23 cellular contexts compared by ENCODE assay signal in the genomic region with DNA sequence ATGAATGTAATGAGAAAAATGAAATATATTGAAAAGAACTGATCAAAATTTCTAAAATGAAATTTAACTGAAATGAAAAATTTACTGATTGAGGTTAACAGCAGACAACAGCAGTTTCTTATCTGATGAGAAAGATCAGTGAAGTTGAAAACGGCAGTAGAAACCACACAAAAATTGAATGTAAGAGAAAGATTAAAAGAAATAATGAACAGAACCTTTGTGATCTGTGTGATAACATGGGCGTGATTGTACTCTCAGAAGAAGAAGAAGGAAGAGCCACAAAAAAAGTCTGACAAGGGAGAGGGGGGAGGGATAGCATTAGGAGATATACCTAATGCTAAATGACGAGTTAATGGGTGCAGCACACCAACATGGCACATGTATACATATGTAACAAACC. TPM values are rescaled to one million over a fixed set of nuclear protein-coding genes. Genes with fewer than 3 reads are reported as not detected.
A peak's percentile ranks its signal among the peaks of the same experiment; 100 is the strongest.
DNase-seq lines count a peak whose midpoint lies in the region; ATAC-seq, FAIRE-seq and TF ChIP-seq lines count a peak whose summit lies in the region.
"Had no signal": no experiment of that assay in that cellular context is flagged by ENCODE, and none has a peak within 500 bp of the region (broad histone marks: within the 10 kb centered on the region; RNA-seq: fewer than 3 reads in every experiment).

No MANE protein-coding gene starts in this region.

- H3K27ac ChIP-seq in DND-41 (ENCODE audit: low read length), result no peak overlapping the region
- H3K27ac ChIP-seq: KMS-11 had no signal

- H2AFZ ChIP-seq in DND-41 (ENCODE audit: low read depth, low read length), result no peak overlapping the region

- FAIRE-seq in RCC 7860 (lab: Jason Lieb, UNC), result peak; percentile 14
- FAIRE-seq: GM12891, HTR-8/SVneo had no signal

- H3K27me3 Mint-ChIP-seq in activated naive CD4-positive, alpha-beta T cell treated with anti-CD3 and anti-CD28 coated beads for 36 hours (ENCODE audit: low read depth), result no peaks in the 10 kb centered on the region
- no peaks in the 10 kb centered on the region for H3K27me3 Mint-ChIP-seq in activated naive CD8-positive, alpha-beta T cell treated with anti-CD3 and anti-CD28 coated beads, Interleukin-2, amount 50 U/mL, for 24 hours

- intact Hi-C loops in activated naive CD4-positive, alpha-beta T cell treated with anti-CD3 and anti-CD28 coated beads for 36 hours (cut with micrococcal nuclease), result loop anchor here (2.0 kb wide), 1 partner anchor 15 kb away; no protein-coding TSS in a partner anchor

- peaks cover 27% of the 10 kb centered on the region for H3K79me2 ChIP-seq in DND-41 (ENCODE audit: insufficient read depth, low read length)

- TF ChIP-seq CTCF in DND-41 (IDR thresholded peaks at IDR 0.05; ENCODE audit: borderline replicate concordance, extremely low read depth, low read length, poor library complexity, severe bottlenecking), result no peak

- H3K4me2 ChIP-seq in DND-41 (ENCODE audit: insufficient read depth, low read length), result no peak overlapping the region
- H3K4me2 ChIP-seq: KMS-11 had no signal

- H3K4me3 Mint-ChIP-seq in activated naive CD4-positive, alpha-beta T cell treated with anti-CD3 and anti-CD28 coated beads for 36 hours, result peak overlapping the region; percentile 0
- H3K4me3 Mint-ChIP-seq in activated naive CD8-positive, alpha-beta T cell treated with anti-CD3 and anti-CD28 coated beads, Interleukin-2, amount 50 U/mL, for 24 hours, result no peak overlapping the region
- H3K4me3 Mint-ChIP-seq: HFFc6 had no signal

- H3K36me3 ChIP-seq in DND-41 (ENCODE audit: insufficient read depth, low read length) (no peaks in the 10 kb centered on the region), HAP-1 (replicated peaks) (no peaks in the 10 kb centered on the region)
- H3K36me3 ChIP-seq: BE2C had no signal

- H3K9me3 Mint-ChIP-seq in activated naive CD4-positive, alpha-beta T cell treated with anti-CD3 and anti-CD28 coated beads for 36 hours, result peaks cover 24% of the 10 kb centered on the region
- peaks cover 24% of the 10 kb centered on the region for H3K9me3 Mint-ChIP-seq in activated naive CD8-positive, alpha-beta T cell treated with anti-CD3 and anti-CD28 coated beads, Interleukin-2, amount 50 U/mL, for 24 hours

- H3K4me1 ChIP-seq in DND-41 (ENCODE audit: insufficient read depth, low read length), result peaks cover 16% of the 10 kb centered on the region
- no peaks in the 10 kb centered on the region for H3K4me1 ChIP-seq in HAP-1
- H3K4me1 ChIP-seq: BE2C, Caco-2 had no signal

- DNase-seq in activated naive CD4-positive, alpha-beta T cell treated with anti-CD3 and anti-CD28 coated beads for 36 hours, result no peak
- no peak for DNase-seq in activated naive CD4-positive, alpha-beta T cell treated with anti-CD3 and anti-CD28 coated beads, Interleukin-2, amount 50 U/mL, for 16 hours
- DNase-seq in DND-41 (no peak), RCC 7860 (ENCODE audit: low spot score) (no peak), HAP-1 (ENCODE audit: low spot score in 2 of 2) (no peak)
- no peak for DNase-seq in activated naive CD8-positive, alpha-beta T cell treated with anti-CD3 and anti-CD28 coated beads, Interleukin-2, amount 50 U/mL, for 24 hours
- DNase-seq: BE2C, Caco-2, DMS 273 treated with DMSO at 0.1 percent for 48 hours, DMS79 treated with DMSO at 0.1 percent for 48 hours, H7, HFFc6, MV-4-11, NCI-H1105 treated with DMSO at 0.1 percent for 48 hours, NCI-H2029 treated with DMSO at 0.1 percent for 48 hours, NCI-H226, NCI-H510A treated with DMSO at 0.1 percent for 48 hours, NCI-H748 treated with DMSO at 0.1 percent for 48 hours had no signal

- CTCF ChIA-PET in activated naive CD4-positive, alpha-beta T cell treated with anti-CD3 and anti-CD28 coated beads for 36 hours (lab: Charles Lee), result interaction anchor here (1.1 kb wide), 1 partner anchor 20 kb away, joined by 4 read pairs; no protein-coding TSS in a partner anchor

- no peak overlapping the region for H3K4me3 ChIP-seq in DND-41 (ENCODE audit: low read depth in 1 of 2, low read length in 2 of 2)
- no peak overlapping the region for H3K4me3 ChIP-seq in HAP-1

- no peaks in the 10 kb centered on the region for H3K27me3 ChIP-seq in DND-41 (ENCODE audit: insufficient read depth, low read length, poor library complexity)
- H3K27me3 ChIP-seq in HAP-1 (ENCODE audit: low read depth), result no peaks in the 10 kb centered on the region
- H3K27me3 ChIP-seq: BE2C had no signal

- H3K9me3 ChIP-seq in DND-41 (ENCODE audit: insufficient read depth, low read length, severe bottlenecking) (peaks cover 29% of the 10 kb centered on the region), HAP-1 (peaks cover 4% of the 10 kb centered on the region)
- H3K9me3 ChIP-seq: BE2C had no signal

- H3K4me1 Mint-ChIP-seq in activated naive CD4-positive, alpha-beta T cell treated with anti-CD3 and anti-CD28 coated beads for 36 hours (ENCODE audit: low read depth), result peaks cover 37% of the 10 kb centered on the region
- H3K4me1 Mint-ChIP-seq in activated naive CD8-positive, alpha-beta T cell treated with anti-CD3 and anti-CD28 coated beads, Interleukin-2, amount 50 U/mL, for 24 hours, result peaks cover 38% of the 10 kb centered on the region

- in situ Hi-C loops in HAP-1 (cut with MboI; ENCODE audit: low sequenced_read_pairs), result no loop called here

- ATAC-seq in DND-41 (ENCODE audit: insufficient read depth, low read depth), result peak; percentile 86
- ATAC-seq in activated naive CD8-positive, alpha-beta T cell treated with anti-CD3 and anti-CD28 coated beads, Interleukin-2, amount 50 U/mL, for 24 hours, result no peak
- ATAC-seq in HG02798 (IDR thresholded peaks at IDR 0.05; ENCODE audit: poor library complexity, unreplicated experiment), result no peak
- ATAC-seq: Panc1 had no signal

- no peaks in the 10 kb centered on the region for H4K20me1 ChIP-seq in DND-41 (ENCODE audit: insufficient read depth, low read length)

- peaks cover 22% of the 10 kb centered on the region for H3K36me3 Mint-ChIP-seq in activated naive CD4-positive, alpha-beta T cell treated with anti-CD3 and anti-CD28 coated beads for 36 hours (ENCODE audit: low read depth)
- H3K36me3 Mint-ChIP-seq in activated naive CD8-positive, alpha-beta T cell treated with anti-CD3 and anti-CD28 coated beads, Interleukin-2, amount 50 U/mL, for 24 hours (ENCODE audit: low read depth), result peaks cover 30% of the 10 kb centered on the region

- H3K9ac ChIP-seq in DND-41 (ENCODE audit: low read depth, low read length), result no peak overlapping the region
- H3K9ac ChIP-seq: KMS-11 had no signal

- H3K27ac Mint-ChIP-seq in activated naive CD4-positive, alpha-beta T cell treated with anti-CD3 and anti-CD28 coated beads for 36 hours, result peak overlapping the region; percentile 4
- H3K27ac Mint-ChIP-seq in activated naive CD8-positive, alpha-beta T cell treated with anti-CD3 and anti-CD28 coated beads, Interleukin-2, amount 50 U/mL, for 24 hours, result peak overlapping the region; percentile 37
- H3K27ac Mint-ChIP-seq: HFFc6 had no signal

RNA-seq across cellular contexts. Expression of gene FAM117B, which starts 45.2 kb away (rescaled TPM):
- 10 to 100 TPM; 12.3 to 14.2 TPM for total RNA-seq in activated naive CD4-positive, alpha-beta T cell treated with anti-CD3 and anti-CD28 coated beads for 36 hours
